ENCODE assay signal across 1 cellular context in the genomic region with DNA sequence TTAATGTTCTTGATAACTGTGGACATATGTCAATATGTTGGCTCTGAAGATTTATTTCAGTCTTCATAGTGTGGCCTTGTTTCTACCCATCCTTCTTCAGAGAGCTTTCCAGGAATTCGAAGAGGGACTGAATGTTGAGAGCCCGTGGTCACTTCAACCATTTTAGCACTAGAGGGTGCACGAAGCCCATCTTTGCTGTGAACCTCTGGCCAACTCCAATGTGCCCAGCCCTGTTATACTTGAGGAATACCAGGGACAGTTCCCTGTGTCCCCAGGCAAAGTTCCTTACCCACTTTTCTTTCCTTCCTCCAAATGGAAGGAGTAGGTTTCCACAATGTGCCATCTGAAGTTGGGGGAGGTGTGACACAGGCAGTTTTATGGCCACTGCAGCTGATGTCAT.
TF ChIP-seq lines count a peak whose summit lies in the region.

No MANE protein-coding gene starts in this region.

TF ChIP-seq in SK-N-SH treated with all-trans-retinoic acid at 6 μM for 48 hours, 23 proteins besides CTCF, POLR2A, EP300 and RAD21 (continued from another document):
- TF ChIP-seq TCF4 (CRISPR knock-in tag; IDR thresholded peaks at IDR 0.05; ENCODE audit: borderline replicate concordance): no peak
